9 cellular contexts compared by ENCODE assay signal in the genomic region with DNA sequence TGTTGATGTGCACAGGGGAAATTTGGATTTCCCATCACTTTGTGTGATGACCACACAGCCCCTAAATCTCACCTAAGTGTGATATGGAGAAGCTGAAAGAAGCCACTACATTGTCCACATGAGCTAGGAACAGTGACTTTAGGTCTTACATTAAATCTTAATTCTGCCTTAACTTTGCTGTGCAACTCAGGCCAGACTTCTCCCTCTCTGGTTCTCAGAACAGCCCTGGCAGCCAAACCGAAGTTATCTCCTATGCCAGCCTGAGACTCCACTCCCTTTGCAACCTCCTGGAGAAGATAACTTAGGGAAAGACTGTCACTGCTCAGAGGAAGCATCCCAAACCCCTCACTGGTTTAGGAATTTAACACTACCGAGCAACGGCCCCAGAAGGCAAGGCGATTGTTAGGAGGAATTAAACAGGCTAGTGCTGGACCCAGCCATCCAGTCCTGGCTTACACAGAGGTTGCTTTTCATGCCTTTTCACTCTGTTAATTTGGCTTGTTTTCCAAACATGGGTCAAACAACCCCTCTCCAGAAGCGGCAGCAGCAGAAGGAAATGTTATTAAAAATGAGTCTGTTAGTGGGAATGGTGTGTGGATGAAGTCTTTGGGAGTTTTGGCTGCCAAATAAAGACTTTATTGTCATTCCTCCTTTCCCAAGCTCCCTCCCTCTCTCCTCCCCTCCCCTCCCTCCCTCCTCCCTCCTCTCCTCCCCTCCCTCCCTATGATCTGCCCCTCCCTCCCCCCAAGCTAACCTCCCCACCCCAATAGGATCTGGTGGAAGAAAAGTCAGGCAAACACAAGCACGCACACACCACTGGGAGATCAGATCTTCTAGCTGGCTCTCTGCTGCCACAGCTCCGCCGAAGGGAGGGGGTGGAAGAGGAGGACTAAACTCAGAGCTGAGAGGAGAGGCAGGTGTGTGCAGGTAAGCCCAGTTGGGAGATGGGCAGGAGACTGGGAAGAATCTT. TPM values are rescaled to one million over a fixed set of nuclear protein-coding genes. Genes with fewer than 3 reads are reported as not detected.
DNase-seq lines count a peak whose midpoint lies in the region; ATAC-seq and TF ChIP-seq lines count a peak whose summit lies in the region.
"Had no signal": no experiment of that assay in that cellular context is flagged by ENCODE, and none has a peak within 500 bp of the region (broad histone marks: within the 10 kb centered on the region; RNA-seq: fewer than 3 reads in every experiment).

Gene PRELP, plus strand, starts transcription at position 795 of the 970 bp plus-strand sequence. CDS start 7,379 bp downstream, outside the sequence.

- peaks cover 16% of the 10 kb centered on the region for H3F3A ChIP-seq in GM23248 (ENCODE audit: insufficient read depth)

- H3K9me3 Mint-ChIP-seq in CD14-positive monocyte, result no peaks in the 10 kb centered on the region
- no peaks in the 10 kb centered on the region for H3K9me3 Mint-ChIP-seq in CD8-positive, alpha-beta T cell

- no peaks in the 10 kb centered on the region for H3K9me3 ChIP-seq in GM23248 (ENCODE audit: low read depth)
- H3K9me3 ChIP-seq in CD8-positive, alpha-beta T cell (ENCODE audit: low read length), result no peaks in the 10 kb centered on the region
- H3K9me3 ChIP-seq: SJSA1 had no signal

- POLR2A ChIA-PET in CD8-positive, alpha-beta T cell (lab: Charles Lee), result no interaction called here

- ATAC-seq in left cardiac atrium, result peak; percentile 66 to 74
- ATAC-seq in CD8-positive, alpha-beta T cell, result no peak
- ATAC-seq in GM19455 (IDR thresholded peaks at IDR 0.05; ENCODE audit: unreplicated experiment), result no peak
- ATAC-seq in GM21576 (IDR thresholded peaks at IDR 0.05; ENCODE audit: unreplicated experiment), result no peak

- H4K20me1 ChIP-seq in GM23248 (ENCODE audit: insufficient read depth), result no peaks in the 10 kb centered on the region

- in situ Hi-C loops in GM23248 (cut with MboI), result no loop called here

- no peaks in the 10 kb centered on the region for H3K36me3 ChIP-seq in GM23248 (ENCODE audit: low read depth)
- no peaks in the 10 kb centered on the region for H3K36me3 ChIP-seq in rectal smooth muscle tissue (ENCODE audit: control insufficient read depth, insufficient read depth, low read length)
- H3K36me3 ChIP-seq in CD8-positive, alpha-beta T cell (ENCODE audit: insufficient read depth, low read length), result no peaks in the 10 kb centered on the region
- H3K36me3 ChIP-seq: SJSA1 had no signal

- peaks cover 13 to 32% (median 13%) of the 10 kb centered on the region in 3 donors for H3K27me3 Mint-ChIP-seq in CD14-positive monocyte (ENCODE audit: low read depth in 3 of 3)
- H3K27me3 Mint-ChIP-seq in CD8-positive, alpha-beta T cell (ENCODE audit: low read depth), result peaks cover 22% of the 10 kb centered on the region

- H3K9ac ChIP-seq in GM23248, result no peak within 1 kb of the TSS
- H3K9ac ChIP-seq in rectal smooth muscle tissue (ENCODE audit: low read length), result peak within 1 kb of the TSS; percentile 51

- no peaks in the 10 kb centered on the region for H3K79me2 ChIP-seq in GM23248 (ENCODE audit: insufficient read depth)

- CTCF ChIA-PET in CD8-positive, alpha-beta T cell (lab: Charles Lee), result interaction anchor here (0.6 to 6.8 kb wide), 4 partner anchors 12 to 1476 kb away, joined by 3 to 53 read pairs (median 5); no protein-coding TSS in a partner anchor

- no peaks in the 10 kb centered on the region for H3K36me3 Mint-ChIP-seq in CD14-positive monocyte
- H3K36me3 Mint-ChIP-seq in CD8-positive, alpha-beta T cell, result no peaks in the 10 kb centered on the region

- H3K4me3 Mint-ChIP-seq in CD14-positive monocyte, result peak within 1 kb of the TSS in 1 of 2 donors; percentile 67
- H3K4me3 Mint-ChIP-seq in CD8-positive, alpha-beta T cell, result no peak within 1 kb of the TSS

- no peak within 1 kb of the TSS for H3K27ac Mint-ChIP-seq in CD14-positive monocyte
- H3K27ac Mint-ChIP-seq in CD8-positive, alpha-beta T cell, result no peak within 1 kb of the TSS

- peak; percentile 26 for DNase-seq in GM23248
- peak; percentile 28 for DNase-seq in RPMI7951 (ENCODE audit: low read depth)
- no peak for DNase-seq in left cardiac atrium
- DNase-seq in CD14-positive monocyte (ENCODE audit: low spot score), result no peak
- no peak for DNase-seq in CD8-positive, alpha-beta T cell

- peak within 1 kb of the TSS; percentile 48; the same call in 1 of the 2 replicates for H2AFZ ChIP-seq in GM23248

- no peak for TF ChIP-seq CTCF in CD14-positive monocyte (IDR thresholded peaks at IDR 0.05)
- no peak for TF ChIP-seq CTCF in CD8-positive, alpha-beta T cell (IDR thresholded peaks at IDR 0.05)

- H3K4me1 ChIP-seq in GM23248 (ENCODE audit: insufficient read depth) (peaks cover 26% of the 10 kb centered on the region), rectal smooth muscle tissue (ENCODE audit: control insufficient read depth, insufficient read depth, low read length) (peaks cover 37% of the 10 kb centered on the region)
- H3K4me1 ChIP-seq in CD8-positive, alpha-beta T cell (ENCODE audit: insufficient read depth, low read length), result no peaks in the 10 kb centered on the region

- peaks cover 9% of the 10 kb centered on the region for H3K4me1 Mint-ChIP-seq in CD14-positive monocyte
- no peaks in the 10 kb centered on the region for H3K4me1 Mint-ChIP-seq in CD8-positive, alpha-beta T cell (ENCODE audit: low read depth)

- H3K4me3 ChIP-seq in GM23248, result no peak within 1 kb of the TSS
- peak within 1 kb of the TSS; percentile 64 for H3K4me3 ChIP-seq in rectal smooth muscle tissue (ENCODE audit: low read length)
- H3K4me3 ChIP-seq in CD8-positive, alpha-beta T cell (ENCODE audit: low read depth, low read length), result no peak within 1 kb of the TSS
- H3K4me3 ChIP-seq: SJSA1 had no signal

- intact Hi-C loops in left cardiac atrium (cut with DNase I) (no loop called here), CD14-positive monocyte (cut with micrococcal nuclease) (no loop called here)
- intact Hi-C loops in CD8-positive, alpha-beta T cell (cut with DNase I, micrococcal nuclease), result no loop called here

- H3K4me2 ChIP-seq in GM23248 (ENCODE audit: unreplicated experiment), result peak within 1 kb of the TSS; percentile 40

- WGBS in GM23248 (ENCODE audit: low coverage in 1 of 2, low lambda C conversion rate in 2 of 2, missing lambda C conversion rate in 2 of 2), 2 experiments, result 12 to 17% methylated on average over 8 of the region's 8 CpGs

- no peak within 1 kb of the TSS for H3K27ac ChIP-seq in GM23248
- peak within 1 kb of the TSS; percentile 96 for H3K27ac ChIP-seq in rectal smooth muscle tissue (ENCODE audit: low read depth, low read length)
- H3K27ac ChIP-seq in CD8-positive, alpha-beta T cell (ENCODE audit: low read depth, low read length), result no peak within 1 kb of the TSS
- H3K27ac ChIP-seq: SJSA1 had no signal

- H3K27me3 ChIP-seq in GM23248 (replicated peaks; ENCODE audit: insufficient read depth) (no peaks in the 10 kb centered on the region), rectal smooth muscle tissue (ENCODE audit: control insufficient read depth, insufficient read depth, low read length) (no peaks in the 10 kb centered on the region)
- H3K27me3 ChIP-seq in CD8-positive, alpha-beta T cell (ENCODE audit: insufficient read depth, low read length), result no peaks in the 10 kb centered on the region
- H3K27me3 ChIP-seq: SJSA1 had no signal

- no peaks in the 10 kb centered on the region for H3K9me2 ChIP-seq in GM23248 (ENCODE audit: insufficient read depth)

RNA-seq across cellular contexts. Expression of gene PRELP, which starts in this region (rescaled TPM):
- under 0.01 and 0.32 TPM in 2 replicates for total RNA-seq in GM23248 (2014; rRNA removed; shearing (Covaris generic))
- 1.6 and 1.7 TPM in 2 replicates for polyA plus RNA-seq in GM23248 (2016; fragmentation: Nextera tagmentation; extraction: Ambion mirVana)
- total RNA-seq in RPMI7951 (2014; rRNA removed; shearing (Covaris generic)), result not detected in 2 replicates
- 10 to 100 TPM; 47.4 to 71.7 TPM for total RNA-seq in left cardiac atrium
- polyA plus RNA-seq in CD14-positive monocyte, result not detected
- not detected for total RNA-seq in CD8-positive, alpha-beta T cell
- total RNA-seq: SJSA1 had no signal

Comparison
In these comparisons a context has a peak if more than half of its experiments do, and no peak if none do; other contexts are left out.
1. RNA of gene PRELP (total RNA-seq): 47.4 to 71.7 TPM in left cardiac atrium; under 0.01 to 0.32 TPM in GM23248, not detected in RPMI7951 and not detected in CD8-positive, alpha-beta T cell; every median in the first group is over 10 times any median in the second.
2. Peak in DNase-seq in RPMI7951; RNA of the gene not detected or under 1 TPM.
3. ATAC-seq: peak in left cardiac atrium (2 of 2); none in CD8-positive, alpha-beta T cell (single experiment), GM19455 (single experiment) and GM21576 (single experiment).